In genomic region chr1:38270241-38270871, GRCh38 we compare ENCODE assay signal across 14 cellular contexts.
DNase-seq lines count a peak whose midpoint lies in the region; TF ChIP-seq lines count a peak whose summit lies in the region.
"Had no signal": no experiment of that assay in that cellular context is flagged by ENCODE, and none has a peak within 500 bp of the region (broad histone marks: within the 10 kb centered on the region; RNA-seq: fewer than 3 reads in every experiment).

No MANE protein-coding gene starts in this region.

- H3K9ac ChIP-seq in NT2/D1 (ENCODE audit: insufficient read length, low read depth) = no peak overlapping the region
- peak overlapping the region; percentile 58 for H3K9ac ChIP-seq in neural cell (ENCODE audit: low read length)
- H3K9ac ChIP-seq: BLaER1 had no signal

- DNase-seq in ELF-1 (ENCODE audit: low read depth, low spot score) (peak; percentile 81), NT2/D1 (ENCODE audit: low read depth, low spot score) (peak; percentile 84), iPS DF 4.7 (ENCODE audit: extremely low read depth, low spot score) (peak; percentile 89), foreskin fibroblast (no peak), erythroblast (lab: John Stamatoyannopoulos, UW) (no peak), H4 (ENCODE audit: low spot score) (no peak), dedifferentiated amniotic fluid mesenchymal stem cell (ENCODE audit: extremely low spot score) (no peak)
- DNase-seq: NCI-H1417, NCI-H2029, NCI-H510A, SIG-M5 had no signal

- no peaks in the 10 kb centered on the region for H3K9me2 ChIP-seq in neural cell (ENCODE audit: insufficient read depth, low read length)

- no peak for TF ChIP-seq RAD21 in neural cell (conservative IDR thresholded peaks at IDR 0.05)

- no peaks in the 10 kb centered on the region for H4K20me1 ChIP-seq in neural cell (ENCODE audit: insufficient read depth)
- H4K20me1 ChIP-seq: BLaER1 had no signal

- peak; percentile 24 for TF ChIP-seq EP300 in neural cell (conservative IDR thresholded peaks at IDR 0.05; ENCODE audit: poor library complexity, severe bottlenecking)

- H3K9me3 ChIP-seq in NT2/D1 (ENCODE audit: insufficient read depth, low read length) = no peaks in the 10 kb centered on the region
- H3K9me3 ChIP-seq in neural cell (ENCODE audit: low read length) = no peaks in the 10 kb centered on the region
- H3K9me3 ChIP-seq: BLaER1 had no signal

- H3K36me3 ChIP-seq in NT2/D1 (ENCODE audit: insufficient read depth, insufficient read length, low read length) (no peaks in the 10 kb centered on the region), neural cell (ENCODE audit: insufficient read depth, low read length) (no peaks in the 10 kb centered on the region)
- H3K36me3 ChIP-seq: BLaER1 had no signal

- H3F3A ChIP-seq in neural cell (ENCODE audit: insufficient read depth, low read length, poor library complexity, severe bottlenecking) = no peaks in the 10 kb centered on the region

- H3K27me3 ChIP-seq in NT2/D1 (ENCODE audit: insufficient read depth, insufficient read length) = peaks cover 6% of the 10 kb centered on the region
- no peaks in the 10 kb centered on the region for H3K27me3 ChIP-seq in neural cell (ENCODE audit: insufficient read depth, low read depth, low read length)
- H3K27me3 ChIP-seq: BLaER1 had no signal

- no peak overlapping the region for H3K4me3 ChIP-seq in NT2/D1 (ENCODE audit: insufficient read length, low read depth)
- peak overlapping the region; percentile 44 for H3K4me3 ChIP-seq in neural cell (ENCODE audit: low read length)
- no peak overlapping the region for H3K4me3 ChIP-seq in foreskin fibroblast (ENCODE audit: low read depth in 1 of 2, low read length in 2 of 2)
- H3K4me3 ChIP-seq: BLaER1 had no signal

- no peaks in the 10 kb centered on the region for H3K79me2 ChIP-seq in neural cell (replicated peaks; ENCODE audit: insufficient read depth, low read length)

- peak overlapping the region; percentile 38 for H3K4me2 ChIP-seq in neural cell (ENCODE audit: low read length)
- H3K4me2 ChIP-seq: BLaER1 had no signal

- H2AFZ ChIP-seq in neural cell (ENCODE audit: low read depth, low read length) = peak overlapping the region; percentile 35

- peak overlapping the region; percentile 75 for H3K27ac ChIP-seq in neural cell (ENCODE audit: low read length)
- H3K27ac ChIP-seq: 22Rv1, BLaER1 had no signal

- H3K4me1 ChIP-seq in NT2/D1 (ENCODE audit: insufficient read depth, insufficient read length) = peaks cover 29% of the 10 kb centered on the region
- H3K4me1 ChIP-seq: BLaER1 had no signal

- TF ChIP-seq POLR2A in erythroblast (IDR thresholded peaks at IDR 0.05; ENCODE audit: low read length) = no peak

- TF ChIP-seq CTCF in neural cell (IDR thresholded peaks at IDR 0.05; ENCODE audit: poor library complexity, severe bottlenecking) = no peak
- TF ChIP-seq CTCF in foreskin fibroblast (IDR thresholded peaks at IDR 0.05; ENCODE audit: low read depth, low read length) = no peak

TF ChIP-seq in neural cell, 6 proteins besides CTCF, POLR2A, EP300 and RAD21:
- TF ChIP-seq TAF1 (IDR thresholded peaks at IDR 0.05; ENCODE audit: low read depth) (no peak), SMC3 (conservative IDR thresholded peaks at IDR 0.05; ENCODE audit: poor library complexity) (no peak), MXI1 (conservative IDR thresholded peaks at IDR 0.05; ENCODE audit: poor library complexity, severe bottlenecking) (no peak), POLR2AphosphoS5 (IDR thresholded peaks at IDR 0.05) (no peak), EZH2 (IDR thresholded peaks at IDR 0.05; ENCODE audit: borderline replicate concordance, insufficient read depth, low read length, poor library complexity, severe bottlenecking) (no peak)
- TF ChIP-seq, protein P1, sequence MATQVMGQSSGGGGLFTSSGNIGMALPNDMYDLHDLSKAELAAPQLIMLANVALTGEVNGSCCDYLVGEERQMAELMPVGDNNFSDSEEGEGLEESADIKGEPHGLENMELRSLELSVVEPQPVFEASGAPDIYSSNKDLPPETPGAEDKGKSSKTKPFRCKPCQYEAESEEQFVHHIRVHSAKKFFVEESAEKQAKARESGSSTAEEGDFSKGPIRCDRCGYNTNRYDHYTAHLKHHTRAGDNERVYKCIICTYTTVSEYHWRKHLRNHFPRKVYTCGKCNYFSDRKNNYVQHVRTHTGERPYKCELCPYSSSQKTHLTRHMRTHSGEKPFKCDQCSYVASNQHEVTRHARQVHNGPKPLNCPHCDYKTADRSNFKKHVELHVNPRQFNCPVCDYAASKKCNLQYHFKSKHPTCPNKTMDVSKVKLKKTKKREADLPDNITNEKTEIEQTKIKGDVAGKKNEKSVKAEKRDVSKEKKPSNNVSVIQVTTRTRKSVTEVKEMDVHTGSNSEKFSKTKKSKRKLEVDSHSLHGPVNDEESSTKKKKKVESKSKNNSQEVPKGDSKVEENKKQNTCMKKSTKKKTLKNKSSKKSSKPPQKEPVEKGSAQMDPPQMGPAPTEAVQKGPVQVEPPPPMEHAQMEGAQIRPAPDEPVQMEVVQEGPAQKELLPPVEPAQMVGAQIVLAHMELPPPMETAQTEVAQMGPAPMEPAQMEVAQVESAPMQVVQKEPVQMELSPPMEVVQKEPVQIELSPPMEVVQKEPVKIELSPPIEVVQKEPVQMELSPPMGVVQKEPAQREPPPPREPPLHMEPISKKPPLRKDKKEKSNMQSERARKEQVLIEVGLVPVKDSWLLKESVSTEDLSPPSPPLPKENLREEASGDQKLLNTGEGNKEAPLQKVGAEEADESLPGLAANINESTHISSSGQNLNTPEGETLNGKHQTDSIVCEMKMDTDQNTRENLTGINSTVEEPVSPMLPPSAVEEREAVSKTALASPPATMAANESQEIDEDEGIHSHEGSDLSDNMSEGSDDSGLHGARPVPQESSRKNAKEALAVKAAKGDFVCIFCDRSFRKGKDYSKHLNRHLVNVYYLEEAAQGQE (IDR thresholded peaks at IDR 0.05; ENCODE audit: borderline replicate concordance) = no peak

Comparison
In these comparisons a context has a peak if more than half of its experiments do, and no peak if none do; other contexts are left out.
1. DNase-seq: peak in ELF-1 (single experiment), NT2/D1 (single experiment) and iPS DF 4.7 (single experiment); none in foreskin fibroblast (0 of 2), erythroblast (0 of 2), H4 (single experiment) and dedifferentiated amniotic fluid mesenchymal stem cell (single experiment).